14 cellular contexts compared by ENCODE assay signal in genomic region chr9:13382595-13382994, GRCh38.
DNase-seq lines count a peak whose midpoint lies in the region; TF ChIP-seq lines count a peak whose summit lies in the region.
"Had no signal": no experiment of that assay in that cellular context is flagged by ENCODE, and none has a peak within 500 bp of the region (broad histone marks: within the 10 kb centered on the region; RNA-seq: fewer than 3 reads in every experiment).

No MANE protein-coding gene starts in this region.

- H3K27ac ChIP-seq in SK-N-MC: no peak overlapping the region
- H3K27ac ChIP-seq in suprapubic skin: peak overlapping the region; percentile 39
- no peak overlapping the region for H3K27ac ChIP-seq in colonic mucosa
- H3K27ac ChIP-seq in transverse colon: no peak overlapping the region

- H3K4me1 Mint-ChIP-seq in mesothelial cell of epicardium: peaks cover 21% of the 10 kb centered on the region
- H3K4me1 Mint-ChIP-seq: H9 had no signal

- H3K4me3 ChIP-seq in SK-N-MC: 0 out of 2 replicates have a peak overlapping the region, but pooled peaks have one; percentile 12
- H3K4me3 ChIP-seq in suprapubic skin: no peak overlapping the region
- no peak overlapping the region for H3K4me3 ChIP-seq in colonic mucosa
- no peak overlapping the region for H3K4me3 ChIP-seq in transverse colon
- H3K4me3 ChIP-seq: GM12878 had no signal

- H3K27ac Mint-ChIP-seq in mesothelial cell of epicardium: peak overlapping the region; percentile 21
- H3K27ac Mint-ChIP-seq: CD8-positive, alpha-beta T cell; H9 had no signal

- no peaks in the 10 kb centered on the region for H3K27me3 Mint-ChIP-seq in mesothelial cell of epicardium (ENCODE audit: low read depth)

- TF ChIP-seq EP300 in suprapubic skin (IDR thresholded peaks at IDR 0.05) (no peak), transverse colon (IDR thresholded peaks at IDR 0.05; ENCODE audit: low read depth) (no peak)

- peaks cover 8% of the 10 kb centered on the region for H3K4me1 ChIP-seq in suprapubic skin
- H3K4me1 ChIP-seq in colonic mucosa: no peaks in the 10 kb centered on the region
- no peaks in the 10 kb centered on the region for H3K4me1 ChIP-seq in transverse colon

- H3K9ac ChIP-seq in SK-N-MC (ENCODE audit: insufficient read length) (no peak overlapping the region), colonic mucosa (ENCODE audit: low read depth in 2 of 2, low read length in 2 of 2) (no peak overlapping the region)

- TF ChIP-seq CTCF in mesothelial cell of epicardium (IDR thresholded peaks at IDR 0.05; ENCODE audit: unreplicated experiment): no peak
- TF ChIP-seq CTCF in suprapubic skin (IDR thresholded peaks at IDR 0.05): no peak
- TF ChIP-seq CTCF in colonic mucosa (IDR thresholded peaks at IDR 0.05): no peak
- TF ChIP-seq CTCF in transverse colon (IDR thresholded peaks at IDR 0.05): no peak

- H3K27me3 ChIP-seq in suprapubic skin (no peaks in the 10 kb centered on the region), colonic mucosa (no peaks in the 10 kb centered on the region), transverse colon (no peaks in the 10 kb centered on the region)

- peaks cover 3% of the 10 kb centered on the region; the same call in 1 of the 2 replicates for H3K9me3 ChIP-seq in SK-N-MC (ENCODE audit: low read depth, low read length)
- H3K9me3 ChIP-seq in suprapubic skin: no peaks in the 10 kb centered on the region
- H3K9me3 ChIP-seq in colonic mucosa: no peaks in the 10 kb centered on the region
- H3K9me3 ChIP-seq in transverse colon: no peaks in the 10 kb centered on the region

- H3K36me3 ChIP-seq in SK-N-MC (ENCODE audit: insufficient read depth, low read length) (no peaks in the 10 kb centered on the region), suprapubic skin (no peaks in the 10 kb centered on the region), colonic mucosa (no peaks in the 10 kb centered on the region), transverse colon (no peaks in the 10 kb centered on the region)

- intact Hi-C loops in colonic mucosa (cut with DNase I) (no loop called here), transverse colon (cut with DNase I; ENCODE audit: low total_unique reads) (no loop called here)

- WGBS in suprapubic skin: 70% methylated on average over 5 of the region's 5 CpGs
- 86 to 88% methylated on average over 5 of the region's 5 CpGs for WGBS in transverse colon (ENCODE audit: low coverage in 1 of 2), 2 donors

- TF ChIP-seq POLR2A in suprapubic skin (IDR thresholded peaks at IDR 0.05) (no peak), transverse colon (IDR thresholded peaks at IDR 0.05) (no peak)

- in situ Hi-C loops in transverse colon (cut with MboI; ENCODE audit: low pct_ligation_motif_present in 1 of 4, low pct_unique_long_range_greater_than_20kb in 1 of 4, low sequenced_read_pairs in 3 of 4): no loop called here

- no peak overlapping the region for H3K4me3 Mint-ChIP-seq in mesothelial cell of epicardium
- H3K4me3 Mint-ChIP-seq: CD8-positive, alpha-beta T cell; H9; IgD-negative memory B cell had no signal

- peaks cover 26% of the 10 kb centered on the region for H3K9me3 Mint-ChIP-seq in mesothelial cell of epicardium

- DNase-seq in SK-N-MC (ENCODE audit: low read depth, low spot score) (no peak), mesothelial cell of epicardium (ENCODE audit: low spot score in 2 of 2, unreplicated experiment in 2 of 2) (no peak), suprapubic skin (ENCODE audit: low spot score in 2 of 2) (no peak), medulla oblongata (ENCODE audit: extremely low spot score) (no peak), colonic mucosa (no peak), transverse colon (no peak)
- DNase-seq: AML-193; Calu3; CD8-positive, alpha-beta T cell; DMS79 treated with DMSO at 0.1 percent for 48 hours; GF-D8; H9 had no signal

- peaks cover 14% of the 10 kb centered on the region for H3K36me3 Mint-ChIP-seq in mesothelial cell of epicardium
- H3K36me3 Mint-ChIP-seq: CD8-positive, alpha-beta T cell; IgD-negative memory B cell had no signal
